Comparison of ENCODE assay signal across 8 cellular contexts in genomic region chr10:116741391-116742351, GRCh38. TPM values are rescaled to one million over a fixed set of nuclear protein-coding genes. Genes with fewer than 3 reads are reported as not detected.
DNase-seq lines count a peak whose midpoint lies in the region; ATAC-seq and TF ChIP-seq lines count a peak whose summit lies in the region.

No MANE protein-coding gene starts in this region.

- intact Hi-C loops in CD4-positive, alpha-beta memory T cell (cut with micrococcal nuclease) = loop anchor here (1.0 kb wide), 1 partner anchor 17 kb away; no protein-coding TSS in a partner anchor

- no peaks in the 10 kb centered on the region for H3F3A ChIP-seq in GM23338 (replicated peaks; ENCODE audit: low read depth)

- H3K4me1 Mint-ChIP-seq in CD4-positive, alpha-beta memory T cell = peaks cover 2 to 27% (median 5%) of the 10 kb centered on the region in 4 donors
- H3K4me1 Mint-ChIP-seq in GM23338 = peaks cover 11% of the 10 kb centered on the region

- peaks cover 24% of the 10 kb centered on the region for H3K27me3 ChIP-seq in CD4-positive, alpha-beta memory T cell (ENCODE audit: insufficient read depth, low read length)
- H3K27me3 ChIP-seq in GM23338 (ENCODE audit: insufficient read depth) (peaks cover 53% of the 10 kb centered on the region), RWPE2 (ENCODE audit: insufficient read depth, poor library complexity, severe bottlenecking) (no peaks in the 10 kb centered on the region), foreskin keratinocyte (no peaks in the 10 kb centered on the region), parathyroid adenoma (ENCODE audit: control insufficient read depth, insufficient read depth, low read length) (no peaks in the 10 kb centered on the region)

- H3K9me2 ChIP-seq in GM23338 (ENCODE audit: insufficient read depth) = no peaks in the 10 kb centered on the region

- H3K4me2 ChIP-seq in GM23338 (peak overlapping the region; percentile 93), parathyroid adenoma (ENCODE audit: low read length) (peak overlapping the region; percentile 78)

- ATAC-seq in GM23338 (peak; percentile 9), RWPE2 (ENCODE audit: low read depth) (no peak), foreskin keratinocyte (peak; percentile 4)

- peaks cover 0 to 7% (median 0%) of the 10 kb centered on the region in 8 donors for H3K9me3 Mint-ChIP-seq in CD4-positive, alpha-beta memory T cell
- H3K9me3 Mint-ChIP-seq in GM23338 = no peaks in the 10 kb centered on the region

- no peak overlapping the region for H3K27ac Mint-ChIP-seq in CD4-positive, alpha-beta memory T cell
- no peak overlapping the region for H3K27ac Mint-ChIP-seq in GM23338

- no peak overlapping the region for H3K9ac ChIP-seq in parathyroid adenoma

- CTCF ChIA-PET in CD4-positive, alpha-beta memory T cell (lab: Charles Lee; ENCODE audit: partially characterized antibody) = no interaction called here

- no peaks in the 10 kb centered on the region; the same call in 1 of the 2 replicates for H4K20me1 ChIP-seq in GM23338 (replicated peaks; ENCODE audit: insufficient read depth)

- H3K4me3 ChIP-seq in CD4-positive, alpha-beta memory T cell (ENCODE audit: low read length in 2 of 2) = peak overlapping the region in 1 of 2 donors; percentile 14
- H3K4me3 ChIP-seq in GM23338 (peak overlapping the region; percentile 78), RWPE2 (ENCODE audit: severe bottlenecking) (peak overlapping the region; percentile 72), parathyroid adenoma (ENCODE audit: low read depth, low read length) (peak overlapping the region; percentile 46)

- H3K9me3 ChIP-seq in CD4-positive, alpha-beta memory T cell (ENCODE audit: control insufficient read depth in 1 of 2, low read length in 2 of 2) = no peaks in the 10 kb centered on the region
- H3K9me3 ChIP-seq in RWPE2 (ENCODE audit: severe bottlenecking) = no peaks in the 10 kb centered on the region
- H3K9me3 ChIP-seq in parathyroid adenoma (ENCODE audit: control insufficient read depth, low read length) = no peaks in the 10 kb centered on the region

- TF ChIP-seq CTCF in GM23338 (conservative IDR thresholded peaks at IDR 0.05; ENCODE audit: low read depth in 2 of 2) (no peak), RWPE2 (IDR thresholded peaks at IDR 0.05; ENCODE audit: poor library complexity, severe bottlenecking) (no peak), foreskin keratinocyte (conservative IDR thresholded peaks at IDR 0.05) (no peak), parathyroid adenoma (IDR thresholded peaks at IDR 0.05) (no peak)

- peak overlapping the region; percentile 8 to 61 (median 32) for H3K4me3 Mint-ChIP-seq in CD4-positive, alpha-beta memory T cell
- peak overlapping the region; percentile 69 for H3K4me3 Mint-ChIP-seq in GM23338

- DNase-seq in CD4-positive, alpha-beta memory T cell = no peak
- DNase-seq in GM23338 (ENCODE audit: low spot score) = peak; percentile 38
- no peak for DNase-seq in RWPE2 (ENCODE audit: low spot score)
- DNase-seq in foreskin keratinocyte = no peak
- no peak for DNase-seq in dermis blood vessel endothelial cell
- DNase-seq in SW480 (ENCODE audit: low spot score) = no peak
- DNase-seq in NAMALWA (ENCODE audit: low spot score) = no peak

- H3K79me2 ChIP-seq in GM23338 (replicated peaks; ENCODE audit: insufficient read depth) (no peaks in the 10 kb centered on the region), parathyroid adenoma (peaks cover 4% of the 10 kb centered on the region)

- peaks cover 13% of the 10 kb centered on the region for H3K4me1 ChIP-seq in CD4-positive, alpha-beta memory T cell (ENCODE audit: insufficient read depth, low read length)
- H3K4me1 ChIP-seq in GM23338 (ENCODE audit: insufficient read depth) (no peaks in the 10 kb centered on the region; the same call in 1 of the 2 replicates), RWPE2 (ENCODE audit: insufficient read depth, poor library complexity, severe bottlenecking) (no peaks in the 10 kb centered on the region), foreskin keratinocyte (peaks cover 4% of the 10 kb centered on the region), parathyroid adenoma (peaks cover 6% of the 10 kb centered on the region)

- H3K27me3 Mint-ChIP-seq in CD4-positive, alpha-beta memory T cell = peaks cover 47 to 57% of the 10 kb centered on the region in 2 donors
- H3K27me3 Mint-ChIP-seq in GM23338 (ENCODE audit: insufficient read depth, low read depth, poor library complexity) = peaks cover 46% of the 10 kb centered on the region

- POLR2A ChIA-PET in CD4-positive, alpha-beta memory T cell (lab: Charles Lee; ENCODE audit: partially characterized antibody) = no interaction called here

- H3K36me3 ChIP-seq in CD4-positive, alpha-beta memory T cell (ENCODE audit: insufficient read depth, low read length) = no peaks in the 10 kb centered on the region
- no peaks in the 10 kb centered on the region for H3K36me3 ChIP-seq in GM23338 (ENCODE audit: insufficient read depth)
- H3K36me3 ChIP-seq in RWPE2 (ENCODE audit: low read depth) = no peaks in the 10 kb centered on the region
- H3K36me3 ChIP-seq in parathyroid adenoma (ENCODE audit: control insufficient read depth, insufficient read depth, low read length) = no peaks in the 10 kb centered on the region

- peak overlapping the region; percentile 74 for H2AFZ ChIP-seq in GM23338
- peak overlapping the region; percentile 79 for H2AFZ ChIP-seq in parathyroid adenoma

- no peaks in the 10 kb centered on the region for H3K36me3 Mint-ChIP-seq in CD4-positive, alpha-beta memory T cell
- H3K36me3 Mint-ChIP-seq in GM23338 (ENCODE audit: low read depth) = no peaks in the 10 kb centered on the region

- no peak overlapping the region for H3K27ac ChIP-seq in CD4-positive, alpha-beta memory T cell (ENCODE audit: low read depth, low read length)
- H3K27ac ChIP-seq in GM23338 (ENCODE audit: low read depth) (no peak overlapping the region), RWPE2 (ENCODE audit: poor library complexity, severe bottlenecking) (peak overlapping the region; percentile 51), foreskin keratinocyte (peak overlapping the region; percentile 43), parathyroid adenoma (no peak overlapping the region)

TF ChIP-seq in GM23338, 12 proteins besides CTCF, POLR2A, EP300 and RAD21:
- TF ChIP-seq EZH2 (IDR thresholded peaks at IDR 0.05; ENCODE audit: low read depth, unreplicated experiment) = peak; percentile 83
- no peak for TF ChIP-seq JUNB (IDR thresholded peaks at IDR 0.05; ENCODE audit: unreplicated experiment)

RNA-seq across cellular contexts. Expression of gene HSPA12A, which starts 0.7 kb away (rescaled TPM):
- total RNA-seq in CD4-positive, alpha-beta memory T cell = under 1 TPM; 0.36 to 0.64 TPM
- polyA plus RNA-seq in CD4-positive, alpha-beta memory T cell = under 1 TPM in 1 of 2 donors, not detected in 1; 0.14 TPM
- 5.2 and 6.3 TPM in 2 replicates for total RNA-seq in GM23338 (2014; rRNA removed; shearing (Covaris generic))
- polyA plus RNA-seq in GM23338 (2016; fragmentation: Nextera tagmentation; extraction: Ambion mirVana) = 4.4 and 5.6 TPM in 2 replicates
- total RNA-seq in foreskin keratinocyte = 10.3 and 10.4 TPM in 2 replicates
- polyA plus RNA-seq in foreskin keratinocyte = 3.8 and 4.1 TPM in 2 replicates
- 0.56 and 0.68 TPM in 2 replicates for total RNA-seq in dermis blood vessel endothelial cell

Comparison
In these comparisons a context has a peak if more than half of its experiments do, and no peak if none do; other contexts are left out.
1. H3K27ac ChIP-seq: peak in RWPE2 (single experiment) and foreskin keratinocyte (single experiment); none in CD4-positive, alpha-beta memory T cell (single experiment), GM23338 (single experiment) and parathyroid adenoma (single experiment).